8 cellular contexts compared by ENCODE assay signal in the genomic region with DNA sequence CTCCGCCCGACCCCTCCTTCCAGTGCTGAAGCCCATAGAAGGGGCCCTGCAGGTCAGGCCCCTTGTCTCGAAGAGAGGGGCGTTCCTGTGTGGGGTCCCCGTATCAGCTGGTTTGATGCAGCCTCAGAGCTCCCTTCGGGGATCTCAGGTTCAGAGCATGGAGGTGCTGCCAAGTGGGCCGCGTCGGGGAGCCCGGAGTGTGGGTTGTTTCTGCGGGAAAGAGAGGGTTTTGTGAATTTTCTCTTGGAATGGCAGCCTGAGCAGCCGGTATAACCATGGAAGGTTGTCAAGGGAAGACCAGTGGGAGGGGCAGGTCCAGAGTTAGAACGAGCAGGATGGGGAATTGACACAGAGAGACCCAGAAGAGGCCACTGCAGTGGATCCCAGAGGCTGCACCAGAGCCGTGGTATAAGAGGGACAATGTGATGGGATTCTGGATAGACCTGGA. TPM values are rescaled to one million over a fixed set of nuclear protein-coding genes. Genes with fewer than 3 reads are reported as not detected.
A peak's percentile ranks its signal among the peaks of the same experiment; 100 is the strongest.
DNase-seq lines count a peak whose midpoint lies in the region; ATAC-seq, FAIRE-seq and TF ChIP-seq lines count a peak whose summit lies in the region.

No MANE protein-coding gene starts in this region.

- 0% methylated on average over 7 of the region's 14 CpGs for WGBS in HepG2 (ENCODE audit: low lambda C conversion rate)

- CTCF ChIA-PET in HepG2 (lab: Yijun Ruan, JAX; ENCODE audit: low intra/inter-chr PET ratio, low total read pairs), result no interaction called here

- peak overlapping the region; percentile 80 for H3K4me2 ChIP-seq in HepG2 (ENCODE audit: low read depth, low read length)

- no TSS peak for BruUV-seq in HepG2 (replicated peaks; lab: Mats Ljungman, UMichigan)

- TF ChIP-seq POLR2A in HepG2 (IDR thresholded peaks at IDR 0.05; ENCODE audit: insufficient read depth in 1 of 2, low read depth in 2 of 2, low read length in 2 of 2), result no peak

- H3K4me3 Mint-ChIP-seq in T-helper 2 cell treated with Interferon-gamma antibody and Interleukin-4, amounts not matched to agents 5 μg/mL and 100 μg/mL, for 36 hours, result peak overlapping the region; percentile 94

- peaks cover 10% of the 10 kb centered on the region for H3K4me1 Mint-ChIP-seq in T-helper 2 cell treated with Interferon-gamma antibody and Interleukin-4, amounts not matched to agents 5 μg/mL and 100 μg/mL, for 36 hours (ENCODE audit: low read depth)

- H4K20me1 ChIP-seq in HepG2 (ENCODE audit: insufficient read depth, low read length), result no peaks in the 10 kb centered on the region; the same call in 1 of the 2 replicates

- H3K4me1 ChIP-seq in HepG2 (ENCODE audit: insufficient read depth, low read length), result peaks cover 13% of the 10 kb centered on the region; the same call in 1 of the 2 replicates
- H3K4me1 ChIP-seq in thoracic aorta (ENCODE audit: control insufficient read depth in 1 of 2, low read depth in 2 of 2), result peaks cover 0 to 15% of the 10 kb centered on the region in 2 donors

- TF ChIP-seq CTCF in cardiac fibroblast (IDR thresholded peaks at IDR 0.05; ENCODE audit: low read depth, low read length), result no peak
- no peak for TF ChIP-seq CTCF in HepG2 (CRISPR knock-in tag; IDR thresholded peaks at IDR 0.05)
- no peak for TF ChIP-seq CTCF in thoracic aorta (IDR thresholded peaks at IDR 0.05)

- TF ChIP-seq EP300 in HepG2 (IDR thresholded peaks at IDR 0.05; ENCODE audit: low read depth in 2 of 2, low read length in 2 of 2), result no peak
- TF ChIP-seq EP300 in HepG2 (CRISPR knock-in tag; IDR thresholded peaks at IDR 0.05; ENCODE audit: borderline replicate concordance), result no peak

- peaks cover 3% of the 10 kb centered on the region for H3K27me3 Mint-ChIP-seq in T-helper 2 cell treated with Interferon-gamma antibody and Interleukin-4, amounts not matched to agents 5 μg/mL and 100 μg/mL, for 36 hours (ENCODE audit: low read depth)

- H3K36me3 ChIP-seq in MG63, result peaks cover 24% of the 10 kb centered on the region
- 0 out of 5 replicates have a peak, but pooled peaks cover 0 to 4% of the 10 kb centered on the region in 2 experiments for H3K36me3 ChIP-seq in HepG2 (replicated peaks in 1 of 2; ENCODE audit: control insufficient read depth in 1 of 2, insufficient read depth in 2 of 2, low read length in 2 of 2)
- peaks cover under 1% of the 10 kb centered on the region for H3K36me3 ChIP-seq in thoracic aorta

- ATAC-seq in HepG2 (peak; percentile 62), thoracic aorta (ENCODE audit: insufficient number of reproducible peaks, low FRiP score, low read depth) (no peak), GM19395 (IDR thresholded peaks at IDR 0.05; ENCODE audit: unreplicated experiment) (no peak)

- H3K36me3 Mint-ChIP-seq in T-helper 2 cell treated with Interferon-gamma antibody and Interleukin-4, amounts not matched to agents 5 μg/mL and 100 μg/mL, for 36 hours (ENCODE audit: low read depth), result peaks cover 29% of the 10 kb centered on the region

- no peaks in the 10 kb centered on the region for H3K9me3 ChIP-seq in MG63
- no peaks in the 10 kb centered on the region for H3K9me3 ChIP-seq in HepG2 (ENCODE audit: low read length)
- H3K9me3 ChIP-seq in thoracic aorta, result peaks cover 22% of the 10 kb centered on the region

- peak overlapping the region; percentile 96 for H3K27ac Mint-ChIP-seq in T-helper 2 cell treated with Interferon-gamma antibody and Interleukin-4, amounts not matched to agents 5 μg/mL and 100 μg/mL, for 36 hours

- peak overlapping the region; percentile 75 for H3K9ac ChIP-seq in HepG2 (ENCODE audit: insufficient read depth, low read depth, low read length)

- no peak for FAIRE-seq in HepG2 (lab: Jason Lieb, UNC)

- intact Hi-C loops in HepG2 (cut with micrococcal nuclease; ENCODE audit: unreplicated experiment), result loop anchor here (1.0 to 5.0 kb wide), 5 partner anchors 26 to 251 kb away; a partner anchor contains a TSS

- no peak for DNase-seq in T-helper 2 cell treated with Interferon-gamma antibody and Interleukin-4, amounts not matched to agents 5 μg/mL and 100 μg/mL, for 36 hours (ENCODE audit: low spot score)
- no peak for DNase-seq in T-helper 2 cell
- no peak for DNase-seq in MG63
- DNase-seq in cardiac fibroblast (ENCODE audit: low read depth in 2 of 2), result peak in 1 of 2 donors; percentile 11
- peak; percentile 16 for DNase-seq in HepG2 (ENCODE audit: low spot score)
- DNase-seq in thoracic aorta (ENCODE audit: low spot score), result no peak
- DNase-seq in central memory CD4-positive, alpha-beta T cell, result no peak

- TF ChIP-seq RAD21 in HepG2 (CRISPR knock-in tag; IDR thresholded peaks at IDR 0.05), result no peak

- no peak overlapping the region for H2AFZ ChIP-seq in HepG2 (ENCODE audit: low read length)

- H3K27ac ChIP-seq in HepG2 (ENCODE audit: extremely low read length, insufficient read depth, low read length), result peak overlapping the region; percentile 57
- peak overlapping the region; percentile 71 to 87 for H3K27ac ChIP-seq in thoracic aorta

- POLR2A ChIA-PET in HepG2 (lab: Yijun Ruan, JAX), result interaction anchor here (1.1 to 1.8 kb wide), 2 partner anchors 26 to 44 kb away, joined by 3 to 21 read pairs; a partner anchor contains a TSS

- H3K4me3 ChIP-seq in MG63 (peak overlapping the region; percentile 73), cardiac fibroblast (replicated peaks in 1 of 2; ENCODE audit: low read depth in 2 of 2, low read length in 2 of 2) (peak overlapping the region; percentile 67 to 85), HepG2 (replicated peaks in 1 of 3; ENCODE audit: insufficient read depth in 1 of 3, low read depth in 2 of 3, low read length in 3 of 3) (peak overlapping the region; percentile 69 to 85 (median 77)), thoracic aorta (peak overlapping the region; percentile 95)

- in situ Hi-C loops in HepG2 (cut with HindIII; ENCODE audit: extremely low pct_ligation_motif_present, low pct_unique_long_range_greater_than_20kb), result no loop called here

- H3K27me3 ChIP-seq in MG63, result no peaks in the 10 kb centered on the region
- no peaks in the 10 kb centered on the region for H3K27me3 ChIP-seq in HepG2 (ENCODE audit: control insufficient read depth in 1 of 2, insufficient read depth in 2 of 2, low read length in 2 of 2)
- H3K27me3 ChIP-seq in thoracic aorta (replicated peaks; ENCODE audit: insufficient read depth), result no peaks in the 10 kb centered on the region

- H3K9me3 Mint-ChIP-seq in T-helper 2 cell treated with Interferon-gamma antibody and Interleukin-4, amounts not matched to agents 5 μg/mL and 100 μg/mL, for 36 hours, result peaks cover 35% of the 10 kb centered on the region

- peaks cover 8% of the 10 kb centered on the region for H3K79me2 ChIP-seq in HepG2 (ENCODE audit: insufficient read depth, low read length)

RNA-seq across cellular contexts. Expression of a gene that starts 0.4 kb away (rescaled TPM):
- total RNA-seq in MG63 (2014; rRNA removed; shearing (Covaris generic); ENCODE audit: low replicate concordance), result 13.6 and 42.5 TPM in 2 replicates
- 13.3 and 20.5 TPM in 2 replicates for total RNA-seq in HepG2 (2016; rRNA removed; fragmentation: Illumina TruSeq; extraction: Trizol)
- 6.0 and 7.5 TPM in 2 replicates for total RNA-seq in HepG2 (2016; cell fraction: cytosol; rRNA removed; fragmentation: Illumina TruSeq; extraction: Trizol; ENCODE audit: low read depth)
- total RNA-seq in HepG2 (2016; cell fraction: insoluble cytoplasmic fraction; rRNA removed; fragmentation: Illumina TruSeq; extraction: Trizol), result 14.1 and 20.3 TPM in 2 replicates
- total RNA-seq in HepG2 (2016; cell fraction: membrane; rRNA removed; fragmentation: Illumina TruSeq; extraction: Trizol), result 5.7 and 5.9 TPM in 2 replicates
- total RNA-seq in HepG2 (2016; cell fraction: nucleus; rRNA removed; fragmentation: Illumina TruSeq; extraction: Trizol), result 7.0 and 7.7 TPM in 2 replicates
- 16.8 and 17.7 TPM in 2 replicates for polyA plus RNA-seq in HepG2 (2011; rRNA removed)
- polyA plus RNA-seq in HepG2 (2011; cell fraction: cytosol; rRNA removed), result 19.8 and 24.4 TPM in 2 replicates
- polyA plus RNA-seq in HepG2 (2011; cell fraction: nucleus; rRNA removed), result 3.5 and 5.8 TPM in 2 replicates
- polyA plus RNA-seq in HepG2 (2012), result 12.0 and 12.7 TPM in 2 replicates
- polyA plus RNA-seq in HepG2 (2016; cell fraction: cytosol; fragmentation: Illumina TruSeq; extraction: Trizol; ENCODE audit: low read depth), result 3.7 and 5.0 TPM in 2 replicates
- 20.2 and 24.5 TPM in 2 replicates for polyA plus RNA-seq in HepG2 (2016; cell fraction: insoluble cytoplasmic fraction; fragmentation: Illumina TruSeq; extraction: Trizol; ENCODE audit: low read depth)
- polyA plus RNA-seq in HepG2 (2016; cell fraction: membrane; fragmentation: Illumina TruSeq; extraction: Trizol; ENCODE audit: low read depth), result 2.9 TPM in 2 replicates
- 10.9 and 11.1 TPM in 2 replicates for polyA plus RNA-seq in HepG2 (2016; cell fraction: nucleus; fragmentation: Illumina TruSeq; extraction: Trizol; ENCODE audit: insufficient read depth, low read depth)
- polyA minus RNA-seq in HepG2 (2011; rRNA and poly(A)+ RNA removed; ENCODE audit: low replicate concordance), result 6.7 and 11.3 TPM in 2 replicates
- polyA minus RNA-seq in HepG2 (2011; cell fraction: cytosol; rRNA and poly(A)+ RNA removed), result 1.8 and 6.1 TPM in 2 replicates
- 3.6 and 6.2 TPM in 2 replicates for polyA minus RNA-seq in HepG2 (2011; cell fraction: nucleus; rRNA and poly(A)+ RNA removed)
- total RNA-seq in thoracic aorta, result 1 to 10 TPM; 2.0 to 9.5 TPM

RNA-seq across cellular contexts. Expression of a gene that starts 0.4 kb away (rescaled TPM):
- total RNA-seq in MG63 (2014; rRNA removed; shearing (Covaris generic); ENCODE audit: low replicate concordance), result 6.5 and 10.6 TPM in 2 replicates
- total RNA-seq in HepG2 (2016; rRNA removed; fragmentation: Illumina TruSeq; extraction: Trizol) (2.1 and 2.6 TPM in 2 replicates), thoracic aorta (1 to 10 TPM in 1 of 2 donors, under 1 TPM in 1; 0.68 to 3.4 TPM)
- total RNA-seq in HepG2 (2016; cell fraction: cytosol; rRNA removed; fragmentation: Illumina TruSeq; extraction: Trizol; ENCODE audit: low read depth), result 0.40 and 0.44 TPM in 2 replicates
- 2.2 and 2.6 TPM in 2 replicates for total RNA-seq in HepG2 (2016; cell fraction: insoluble cytoplasmic fraction; rRNA removed; fragmentation: Illumina TruSeq; extraction: Trizol)
- 1.0 TPM in 2 replicates for total RNA-seq in HepG2 (2016; cell fraction: membrane; rRNA removed; fragmentation: Illumina TruSeq; extraction: Trizol)
- total RNA-seq in HepG2 (2016; cell fraction: nucleus; rRNA removed; fragmentation: Illumina TruSeq; extraction: Trizol), result 3.1 and 4.6 TPM in 2 replicates
- 2.0 and 2.2 TPM in 2 replicates for polyA plus RNA-seq in HepG2 (2011; rRNA removed)
- 0.71 and 1.3 TPM in 2 replicates for polyA plus RNA-seq in HepG2 (2011; cell fraction: cytosol; rRNA removed)
- 3.0 and 5.3 TPM in 2 replicates for polyA plus RNA-seq in HepG2 (2011; cell fraction: nucleus; rRNA removed)
- polyA plus RNA-seq in HepG2 (2012), result 2.5 TPM in 2 replicates
- 0.24 and 0.31 TPM in 2 replicates for polyA plus RNA-seq in HepG2 (2016; cell fraction: cytosol; fragmentation: Illumina TruSeq; extraction: Trizol; ENCODE audit: low read depth)
- 1.3 and 1.4 TPM in 2 replicates for polyA plus RNA-seq in HepG2 (2016; cell fraction: insoluble cytoplasmic fraction; fragmentation: Illumina TruSeq; extraction: Trizol; ENCODE audit: low read depth)
- polyA plus RNA-seq in HepG2 (2016; cell fraction: membrane; fragmentation: Illumina TruSeq; extraction: Trizol; ENCODE audit: low read depth), result 0.37 and 0.50 TPM in 2 replicates
- polyA plus RNA-seq in HepG2 (2016; cell fraction: nucleus; fragmentation: Illumina TruSeq; extraction: Trizol; ENCODE audit: insufficient read depth, low read depth), result 4.6 and 5.6 TPM in 2 replicates
- polyA minus RNA-seq in HepG2 (2011; rRNA and poly(A)+ RNA removed; ENCODE audit: low replicate concordance), result 4.5 and 5.7 TPM in 2 replicates
- polyA minus RNA-seq in HepG2 (2011; cell fraction: cytosol; rRNA and poly(A)+ RNA removed), result 2.1 and 2.2 TPM in 2 replicates
- polyA minus RNA-seq in HepG2 (2011; cell fraction: nucleus; rRNA and poly(A)+ RNA removed), result 4.8 and 6.3 TPM in 2 replicates

RNA-seq across cellular contexts. Expression of a gene that starts 12.7 kb away (rescaled TPM):
- total RNA-seq in MG63 (2014; rRNA removed; shearing (Covaris generic); ENCODE audit: low replicate concordance), result 10.6 and 11.9 TPM in 2 replicates
- total RNA-seq in HepG2 (2016; rRNA removed; fragmentation: Illumina TruSeq; extraction: Trizol) (8.0 and 9.5 TPM in 2 replicates), thoracic aorta (1 to 10 TPM; 6.2 to 7.5 TPM)
- 0.61 and 1.1 TPM in 2 replicates for total RNA-seq in HepG2 (2016; cell fraction: cytosol; rRNA removed; fragmentation: Illumina TruSeq; extraction: Trizol; ENCODE audit: low read depth)
- total RNA-seq in HepG2 (2016; cell fraction: insoluble cytoplasmic fraction; rRNA removed; fragmentation: Illumina TruSeq; extraction: Trizol), result 7.7 and 8.9 TPM in 2 replicates
- 3.0 and 3.4 TPM in 2 replicates for total RNA-seq in HepG2 (2016; cell fraction: membrane; rRNA removed; fragmentation: Illumina TruSeq; extraction: Trizol)
- 5.9 and 7.0 TPM in 2 replicates for total RNA-seq in HepG2 (2016; cell fraction: nucleus; rRNA removed; fragmentation: Illumina TruSeq; extraction: Trizol)
- 3.4 and 3.6 TPM in 2 replicates for polyA plus RNA-seq in HepG2 (2011; rRNA removed)
- 1.8 and 2.7 TPM in 2 replicates for polyA plus RNA-seq in HepG2 (2011; cell fraction: cytosol; rRNA removed)
- 3.0 and 4.8 TPM in 2 replicates for polyA plus RNA-seq in HepG2 (2011; cell fraction: nucleus; rRNA removed)
- 3.5 and 4.1 TPM in 2 replicates for polyA plus RNA-seq in HepG2 (2012)
- polyA plus RNA-seq in HepG2 (2016; cell fraction: cytosol; fragmentation: Illumina TruSeq; extraction: Trizol; ENCODE audit: low read depth), result 0.17 TPM in 2 replicates
- polyA plus RNA-seq in HepG2 (2016; cell fraction: insoluble cytoplasmic fraction; fragmentation: Illumina TruSeq; extraction: Trizol; ENCODE audit: low read depth), result 4.3 and 4.6 TPM in 2 replicates
- polyA plus RNA-seq in HepG2 (2016; cell fraction: membrane; fragmentation: Illumina TruSeq; extraction: Trizol; ENCODE audit: low read depth), result 0.69 and 0.74 TPM in 2 replicates
- 7.8 and 9.4 TPM in 2 replicates for polyA plus RNA-seq in HepG2 (2016; cell fraction: nucleus; fragmentation: Illumina TruSeq; extraction: Trizol; ENCODE audit: insufficient read depth, low read depth)
- 8.4 and 9.2 TPM in 2 replicates for polyA minus RNA-seq in HepG2 (2011; rRNA and poly(A)+ RNA removed; ENCODE audit: low replicate concordance)
- polyA minus RNA-seq in HepG2 (2011; cell fraction: cytosol; rRNA and poly(A)+ RNA removed), result 4.4 and 6.1 TPM in 2 replicates
- 3.9 and 5.5 TPM in 2 replicates for polyA minus RNA-seq in HepG2 (2011; cell fraction: nucleus; rRNA and poly(A)+ RNA removed)

RNA-seq across cellular contexts. Expression of a gene that starts 25.9 kb away (rescaled TPM):
- total RNA-seq in MG63 (2014; rRNA removed; shearing (Covaris generic); ENCODE audit: low replicate concordance), result 7.7 and 17.8 TPM in 2 replicates
- total RNA-seq in HepG2 (2016; rRNA removed; fragmentation: Illumina TruSeq; extraction: Trizol) (24.9 and 29.4 TPM in 2 replicates), thoracic aorta (10 to 100 TPM; 48.2 to 49.1 TPM)
- total RNA-seq in HepG2 (2016; cell fraction: cytosol; rRNA removed; fragmentation: Illumina TruSeq; extraction: Trizol; ENCODE audit: low read depth), result 2.4 and 4.3 TPM in 2 replicates
- 27.4 and 29.3 TPM in 2 replicates for total RNA-seq in HepG2 (2016; cell fraction: insoluble cytoplasmic fraction; rRNA removed; fragmentation: Illumina TruSeq; extraction: Trizol)
- total RNA-seq in HepG2 (2016; cell fraction: membrane; rRNA removed; fragmentation: Illumina TruSeq; extraction: Trizol), result 11.2 and 12.3 TPM in 2 replicates
- 31.8 and 35.6 TPM in 2 replicates for total RNA-seq in HepG2 (2016; cell fraction: nucleus; rRNA removed; fragmentation: Illumina TruSeq; extraction: Trizol)
- 19.5 and 19.6 TPM in 2 replicates for polyA plus RNA-seq in HepG2 (2011; rRNA removed)
- 11.8 and 12.3 TPM in 2 replicates for polyA plus RNA-seq in HepG2 (2011; cell fraction: cytosol; rRNA removed)
- polyA plus RNA-seq in HepG2 (2011; cell fraction: nucleus; rRNA removed), result 31.4 and 37.4 TPM in 2 replicates
- 11.6 and 12.0 TPM in 2 replicates for polyA plus RNA-seq in HepG2 (2012)
- polyA plus RNA-seq in HepG2 (2016; cell fraction: cytosol; fragmentation: Illumina TruSeq; extraction: Trizol; ENCODE audit: low read depth), result 0.79 and 1.1 TPM in 2 replicates
- polyA plus RNA-seq in HepG2 (2016; cell fraction: insoluble cytoplasmic fraction; fragmentation: Illumina TruSeq; extraction: Trizol; ENCODE audit: low read depth), result 15.8 and 17.0 TPM in 2 replicates
- polyA plus RNA-seq in HepG2 (2016; cell fraction: membrane; fragmentation: Illumina TruSeq; extraction: Trizol; ENCODE audit: low read depth), result 3.6 and 4.5 TPM in 2 replicates
- 45.4 and 45.8 TPM in 2 replicates for polyA plus RNA-seq in HepG2 (2016; cell fraction: nucleus; fragmentation: Illumina TruSeq; extraction: Trizol; ENCODE audit: insufficient read depth, low read depth)
- polyA minus RNA-seq in HepG2 (2011; rRNA and poly(A)+ RNA removed; ENCODE audit: low replicate concordance), result 15.8 and 36.1 TPM in 2 replicates
- polyA minus RNA-seq in HepG2 (2011; cell fraction: cytosol; rRNA and poly(A)+ RNA removed), result 10.5 and 13.1 TPM in 2 replicates
- polyA minus RNA-seq in HepG2 (2011; cell fraction: nucleus; rRNA and poly(A)+ RNA removed), result 30.3 and 34.6 TPM in 2 replicates

RNA-seq across cellular contexts. Expression of a gene that starts 43.5 kb away (rescaled TPM):
- 7.6 and 10.0 TPM in 2 replicates for total RNA-seq in MG63 (2014; rRNA removed; shearing (Covaris generic); ENCODE audit: low replicate concordance)
- 8.9 and 10.4 TPM in 2 replicates for total RNA-seq in HepG2 (2016; rRNA removed; fragmentation: Illumina TruSeq; extraction: Trizol)
- total RNA-seq in HepG2 (2016; cell fraction: cytosol; rRNA removed; fragmentation: Illumina TruSeq; extraction: Trizol; ENCODE audit: low read depth), result 0.62 and 0.81 TPM in 2 replicates
- 8.0 and 9.3 TPM in 2 replicates for total RNA-seq in HepG2 (2016; cell fraction: insoluble cytoplasmic fraction; rRNA removed; fragmentation: Illumina TruSeq; extraction: Trizol)
- total RNA-seq in HepG2 (2016; cell fraction: membrane; rRNA removed; fragmentation: Illumina TruSeq; extraction: Trizol), result 4.5 and 4.7 TPM in 2 replicates
- 5.9 and 6.1 TPM in 2 replicates for total RNA-seq in HepG2 (2016; cell fraction: nucleus; rRNA removed; fragmentation: Illumina TruSeq; extraction: Trizol)
- 2.1 and 2.5 TPM in 2 replicates for polyA plus RNA-seq in HepG2 (2011; rRNA removed)
- 1.0 and 1.6 TPM in 2 replicates for polyA plus RNA-seq in HepG2 (2011; cell fraction: cytosol; rRNA removed)
- polyA plus RNA-seq in HepG2 (2011; cell fraction: nucleus; rRNA removed), result 1.9 and 2.4 TPM in 2 replicates
- 1.3 and 1.8 TPM in 2 replicates for polyA plus RNA-seq in HepG2 (2012)
- polyA plus RNA-seq in HepG2 (2016; cell fraction: cytosol; fragmentation: Illumina TruSeq; extraction: Trizol; ENCODE audit: low read depth), result 0.15 TPM in 2 replicates
- polyA plus RNA-seq in HepG2 (2016; cell fraction: insoluble cytoplasmic fraction; fragmentation: Illumina TruSeq; extraction: Trizol; ENCODE audit: low read depth), result 3.1 TPM in 2 replicates
- polyA plus RNA-seq in HepG2 (2016; cell fraction: membrane; fragmentation: Illumina TruSeq; extraction: Trizol; ENCODE audit: low read depth), result 0.85 and 0.98 TPM in 2 replicates
- 3.5 and 4.7 TPM in 2 replicates for polyA plus RNA-seq in HepG2 (2016; cell fraction: nucleus; fragmentation: Illumina TruSeq; extraction: Trizol; ENCODE audit: insufficient read depth, low read depth)
- polyA minus RNA-seq in HepG2 (2011; rRNA and poly(A)+ RNA removed; ENCODE audit: low replicate concordance), result 4.9 and 6.1 TPM in 2 replicates
- polyA minus RNA-seq in HepG2 (2011; cell fraction: cytosol; rRNA and poly(A)+ RNA removed), result 4.7 and 6.4 TPM in 2 replicates
- 6.3 and 11.8 TPM in 2 replicates for polyA minus RNA-seq in HepG2 (2011; cell fraction: nucleus; rRNA and poly(A)+ RNA removed)
- total RNA-seq in thoracic aorta, result 1 to 10 TPM; 7.6 to 9.7 TPM
